1 cellular context compared by ENCODE assay signal in genomic region chr14:106372870-106373657, GRCh38.
TF ChIP-seq lines count a peak whose summit lies in the region.

No MANE protein-coding gene starts in this region.

TF ChIP-seq in GM12878, 131 proteins besides CTCF, POLR2A, EP300 and RAD21 (continued from another document):
- TF ChIP-seq TCF12 (IDR thresholded peaks at IDR 0.05; ENCODE audit: low read depth, low read length) = peak; percentile 94
- TF ChIP-seq, protein P1, sequence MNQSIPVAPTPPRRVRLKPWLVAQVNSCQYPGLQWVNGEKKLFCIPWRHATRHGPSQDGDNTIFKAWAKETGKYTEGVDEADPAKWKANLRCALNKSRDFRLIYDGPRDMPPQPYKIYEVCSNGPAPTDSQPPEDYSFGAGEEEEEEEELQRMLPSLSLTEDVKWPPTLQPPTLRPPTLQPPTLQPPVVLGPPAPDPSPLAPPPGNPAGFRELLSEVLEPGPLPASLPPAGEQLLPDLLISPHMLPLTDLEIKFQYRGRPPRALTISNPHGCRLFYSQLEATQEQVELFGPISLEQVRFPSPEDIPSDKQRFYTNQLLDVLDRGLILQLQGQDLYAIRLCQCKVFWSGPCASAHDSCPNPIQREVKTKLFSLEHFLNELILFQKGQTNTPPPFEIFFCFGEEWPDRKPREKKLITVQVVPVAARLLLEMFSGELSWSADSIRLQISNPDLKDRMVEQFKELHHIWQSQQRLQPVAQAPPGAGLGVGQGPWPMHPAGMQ (IDR thresholded peaks at IDR 0.05; ENCODE audit: borderline replicate concordance) = no peak
- TF ChIP-seq JUND (IDR thresholded peaks at IDR 0.05; ENCODE audit: low read depth, low read length) = no peak
- TF ChIP-seq, protein P2, sequence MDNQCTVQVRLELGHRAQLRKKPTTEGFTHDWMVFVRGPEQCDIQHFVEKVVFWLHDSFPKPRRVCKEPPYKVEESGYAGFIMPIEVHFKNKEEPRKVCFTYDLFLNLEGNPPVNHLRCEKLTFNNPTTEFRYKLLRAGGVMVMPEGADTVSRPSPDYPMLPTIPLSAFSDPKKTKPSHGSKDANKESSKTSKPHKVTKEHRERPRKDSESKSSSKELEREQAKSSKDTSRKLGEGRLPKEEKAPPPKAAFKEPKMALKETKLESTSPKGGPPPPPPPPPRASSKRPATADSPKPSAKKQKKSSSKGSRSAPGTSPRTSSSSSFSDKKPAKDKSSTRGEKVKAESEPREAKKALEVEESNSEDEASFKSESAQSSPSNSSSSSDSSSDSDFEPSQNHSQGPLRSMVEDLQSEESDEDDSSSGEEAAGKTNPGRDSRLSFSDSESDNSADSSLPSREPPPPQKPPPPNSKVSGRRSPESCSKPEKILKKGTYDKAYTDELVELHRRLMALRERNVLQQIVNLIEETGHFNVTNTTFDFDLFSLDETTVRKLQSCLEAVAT (IDR thresholded peaks at IDR 0.05) = no peak
- 0 out of 2 replicates have a peak, but pooled peaks have one; percentile 41 for TF ChIP-seq YY1 (IDR thresholded peaks at IDR 0.05; ENCODE audit: low read depth, low read length)
- TF ChIP-seq ZNF622 (IDR thresholded peaks at IDR 0.05) = no peak
- TF ChIP-seq ATF3 (IDR thresholded peaks at IDR 0.05; ENCODE audit: borderline replicate concordance, extremely low read depth, low read depth, low read length) = no peak
- TF ChIP-seq GABPA (IDR thresholded peaks at IDR 0.05; ENCODE audit: low read depth) = no peak
- TF ChIP-seq TAF1 (IDR thresholded peaks at IDR 0.05; ENCODE audit: borderline replicate concordance, low read depth, low read length) = no peak
- TF ChIP-seq RELA (IDR thresholded peaks at IDR 0.05; ENCODE audit: borderline replicate concordance, partially characterized antibody) = peak; percentile 57
- no peak for TF ChIP-seq SREBF1 (IDR thresholded peaks at IDR 0.05; ENCODE audit: low read length)
- TF ChIP-seq, protein P3, sequence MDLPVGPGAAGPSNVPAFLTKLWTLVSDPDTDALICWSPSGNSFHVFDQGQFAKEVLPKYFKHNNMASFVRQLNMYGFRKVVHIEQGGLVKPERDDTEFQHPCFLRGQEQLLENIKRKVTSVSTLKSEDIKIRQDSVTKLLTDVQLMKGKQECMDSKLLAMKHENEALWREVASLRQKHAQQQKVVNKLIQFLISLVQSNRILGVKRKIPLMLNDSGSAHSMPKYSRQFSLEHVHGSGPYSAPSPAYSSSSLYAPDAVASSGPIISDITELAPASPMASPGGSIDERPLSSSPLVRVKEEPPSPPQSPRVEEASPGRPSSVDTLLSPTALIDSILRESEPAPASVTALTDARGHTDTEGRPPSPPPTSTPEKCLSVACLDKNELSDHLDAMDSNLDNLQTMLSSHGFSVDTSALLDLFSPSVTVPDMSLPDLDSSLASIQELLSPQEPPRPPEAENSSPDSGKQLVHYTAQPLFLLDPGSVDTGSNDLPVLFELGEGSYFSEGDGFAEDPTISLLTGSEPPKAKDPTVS (IDR thresholded peaks at IDR 0.05; ENCODE audit: low read depth, low read length) = no peak
- no peak for TF ChIP-seq JUNB (IDR thresholded peaks at IDR 0.05)
- no peak for TF ChIP-seq CHD2 (IDR thresholded peaks at IDR 0.05; ENCODE audit: borderline replicate concordance, low read depth, low read length)
- no peak for TF ChIP-seq IKZF2 (IDR thresholded peaks at IDR 0.05)
- TF ChIP-seq NFXL1 (IDR thresholded peaks at IDR 0.05; ENCODE audit: borderline replicate concordance) = no peak
- TF ChIP-seq SREBF2 (IDR thresholded peaks at IDR 0.05; ENCODE audit: low read length) = no peak
- TF ChIP-seq NKRF (conservative IDR thresholded peaks at IDR 0.05) = no peak
- TF ChIP-seq HDAC6 (IDR thresholded peaks at IDR 0.05; ENCODE audit: unreplicated experiment) = no peak
- TF ChIP-seq FOXK2 (IDR thresholded peaks at IDR 0.05) = no peak
- TF ChIP-seq MXI1 (IDR thresholded peaks at IDR 0.05; ENCODE audit: low read depth, low read length) = no peak
- TF ChIP-seq, protein P4, sequence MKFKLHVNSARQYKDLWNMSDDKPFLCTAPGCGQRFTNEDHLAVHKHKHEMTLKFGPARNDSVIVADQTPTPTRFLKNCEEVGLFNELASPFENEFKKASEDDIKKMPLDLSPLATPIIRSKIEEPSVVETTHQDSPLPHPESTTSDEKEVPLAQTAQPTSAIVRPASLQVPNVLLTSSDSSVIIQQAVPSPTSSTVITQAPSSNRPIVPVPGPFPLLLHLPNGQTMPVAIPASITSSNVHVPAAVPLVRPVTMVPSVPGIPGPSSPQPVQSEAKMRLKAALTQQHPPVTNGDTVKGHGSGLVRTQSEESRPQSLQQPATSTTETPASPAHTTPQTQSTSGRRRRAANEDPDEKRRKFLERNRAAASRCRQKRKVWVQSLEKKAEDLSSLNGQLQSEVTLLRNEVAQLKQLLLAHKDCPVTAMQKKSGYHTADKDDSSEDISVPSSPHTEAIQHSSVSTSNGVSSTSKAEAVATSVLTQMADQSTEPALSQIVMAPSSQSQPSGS (IDR thresholded peaks at IDR 0.05; ENCODE audit: low read length) = no peak
- TF ChIP-seq, protein P5, sequence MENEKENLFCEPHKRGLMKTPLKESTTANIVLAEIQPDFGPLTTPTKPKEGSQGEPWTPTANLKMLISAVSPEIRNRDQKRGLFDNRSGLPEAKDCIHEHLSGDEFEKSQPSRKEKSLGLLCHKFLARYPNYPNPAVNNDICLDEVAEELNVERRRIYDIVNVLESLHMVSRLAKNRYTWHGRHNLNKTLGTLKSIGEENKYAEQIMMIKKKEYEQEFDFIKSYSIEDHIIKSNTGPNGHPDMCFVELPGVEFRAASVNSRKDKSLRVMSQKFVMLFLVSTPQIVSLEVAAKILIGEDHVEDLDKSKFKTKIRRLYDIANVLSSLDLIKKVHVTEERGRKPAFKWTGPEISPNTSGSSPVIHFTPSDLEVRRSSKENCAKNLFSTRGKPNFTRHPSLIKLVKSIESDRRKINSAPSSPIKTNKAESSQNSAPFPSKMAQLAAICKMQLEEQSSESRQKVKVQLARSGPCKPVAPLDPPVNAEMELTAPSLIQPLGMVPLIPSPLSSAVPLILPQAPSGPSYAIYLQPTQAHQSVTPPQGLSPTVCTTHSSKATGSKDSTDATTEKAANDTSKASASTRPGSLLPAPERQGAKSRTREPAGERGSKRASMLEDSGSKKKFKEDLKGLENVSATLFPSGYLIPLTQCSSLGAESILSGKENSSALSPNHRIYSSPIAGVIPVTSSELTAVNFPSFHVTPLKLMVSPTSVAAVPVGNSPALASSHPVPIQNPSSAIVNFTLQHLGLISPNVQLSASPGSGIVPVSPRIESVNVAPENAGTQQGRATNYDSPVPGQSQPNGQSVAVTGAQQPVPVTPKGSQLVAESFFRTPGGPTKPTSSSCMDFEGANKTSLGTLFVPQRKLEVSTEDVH (IDR thresholded peaks at IDR 0.05; ENCODE audit: low read depth, partially characterized antibody) = no peak
- no peak for TF ChIP-seq NR2C2 (IDR thresholded peaks at IDR 0.05; ENCODE audit: borderline replicate concordance, control insufficient read depth, insufficient read length, low read depth)
- no peak for TF ChIP-seq ZNF24 (IDR thresholded peaks at IDR 0.05)
- peak; percentile 43 for TF ChIP-seq SP1 (IDR thresholded peaks at IDR 0.05; ENCODE audit: low read depth, low read length)
- no peak for TF ChIP-seq POLR2AphosphoS2 (IDR thresholded peaks at IDR 0.05; ENCODE audit: low read depth, low read length)
- no peak for TF ChIP-seq EZH2 (IDR thresholded peaks at IDR 0.05; ENCODE audit: borderline replicate concordance, control insufficient read depth, low read depth, low read length)
- TF ChIP-seq CREB1 (IDR thresholded peaks at IDR 0.05; ENCODE audit: low read depth) = no peak
- TF ChIP-seq YBX1 (IDR thresholded peaks at IDR 0.05) = no peak
- 0 out of 2 replicates have a peak, but pooled peaks have one; percentile 20 for TF ChIP-seq NBN (IDR thresholded peaks at IDR 0.05)
- TF ChIP-seq TCF3 (IDR thresholded peaks at IDR 0.05; ENCODE audit: borderline replicate concordance, insufficient read depth, low read depth, low read length) = peak; percentile 92
- 0 out of 2 replicates have a peak, but pooled peaks have one; percentile 40 for TF ChIP-seq SMARCA5 (IDR thresholded peaks at IDR 0.05)
- TF ChIP-seq, protein P6, sequence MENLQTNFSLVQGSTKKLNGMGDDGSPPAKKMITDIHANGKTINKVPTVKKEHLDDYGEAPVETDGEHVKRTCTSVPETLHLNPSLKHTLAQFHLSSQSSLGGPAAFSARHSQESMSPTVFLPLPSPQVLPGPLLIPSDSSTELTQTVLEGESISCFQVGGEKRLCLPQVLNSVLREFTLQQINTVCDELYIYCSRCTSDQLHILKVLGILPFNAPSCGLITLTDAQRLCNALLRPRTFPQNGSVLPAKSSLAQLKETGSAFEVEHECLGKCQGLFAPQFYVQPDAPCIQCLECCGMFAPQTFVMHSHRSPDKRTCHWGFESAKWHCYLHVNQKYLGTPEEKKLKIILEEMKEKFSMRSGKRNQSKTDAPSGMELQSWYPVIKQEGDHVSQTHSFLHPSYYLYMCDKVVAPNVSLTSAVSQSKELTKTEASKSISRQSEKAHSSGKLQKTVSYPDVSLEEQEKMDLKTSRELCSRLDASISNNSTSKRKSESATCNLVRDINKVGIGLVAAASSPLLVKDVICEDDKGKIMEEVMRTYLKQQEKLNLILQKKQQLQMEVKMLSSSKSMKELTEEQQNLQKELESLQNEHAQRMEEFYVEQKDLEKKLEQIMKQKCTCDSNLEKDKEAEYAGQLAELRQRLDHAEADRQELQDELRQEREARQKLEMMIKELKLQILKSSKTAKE (IDR thresholded peaks at IDR 0.05; ENCODE audit: low read depth, poor library complexity, severe bottlenecking) = no peak
- no peak for TF ChIP-seq SMAD5 (IDR thresholded peaks at IDR 0.05; ENCODE audit: low read depth)
- no peak for TF ChIP-seq CBX5 (IDR thresholded peaks at IDR 0.05; ENCODE audit: low read depth)
- no peak for TF ChIP-seq MEF2A (IDR thresholded peaks at IDR 0.05; ENCODE audit: insufficient read depth, low read depth, low read length)
- peak; percentile 64; the same call in 1 of the 2 replicates for TF ChIP-seq ATF7 (IDR thresholded peaks at IDR 0.05; ENCODE audit: low read depth)
- TF ChIP-seq RFX5 (IDR thresholded peaks at IDR 0.05; ENCODE audit: low read depth, low read length) = no peak
- no peak for TF ChIP-seq WRNIP1 (IDR thresholded peaks at IDR 0.05; ENCODE audit: borderline replicate concordance, low read depth, low read length)
- TF ChIP-seq E4F1 (IDR thresholded peaks at IDR 0.05; ENCODE audit: borderline replicate concordance, partially characterized antibody) = no peak
- peak; percentile 40; the same call in 1 of the 3 replicates for TF ChIP-seq POU2F2 (IDR thresholded peaks at IDR 0.05; ENCODE audit: borderline replicate concordance, low read depth, low read length)
- TF ChIP-seq ZNF207 (IDR thresholded peaks at IDR 0.05; ENCODE audit: borderline replicate concordance) = 0 out of 2 replicates have a peak, but pooled peaks have one; percentile 46
- TF ChIP-seq SMC3 (IDR thresholded peaks at IDR 0.05; ENCODE audit: borderline replicate concordance, low read length) = peak; percentile 78
TF ChIP-seq in GM12878: peak in this region for 15.
